Comparison of ENCODE assay signal across 34 cellular contexts in the genomic region with DNA sequence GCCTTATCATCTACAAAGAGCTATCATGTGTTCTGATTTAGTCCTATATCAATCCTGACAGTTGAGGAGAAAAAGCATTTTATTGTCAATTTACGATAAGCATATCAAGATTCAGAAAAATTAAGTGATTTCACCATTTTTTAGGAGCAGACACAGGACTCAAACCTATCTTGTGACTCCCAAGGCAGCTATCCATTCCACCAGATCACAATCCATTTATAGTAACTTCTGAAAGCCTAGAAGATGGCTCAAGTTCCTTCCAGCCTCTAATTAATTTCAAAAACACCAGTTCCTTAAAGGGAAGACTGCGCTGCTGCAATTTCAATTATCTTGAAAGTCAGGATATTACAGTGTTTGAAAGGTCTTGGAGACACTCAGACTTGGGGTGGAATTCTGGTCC.
"Had no signal": no experiment of that assay in that cellular context is flagged by ENCODE, and none has a peak within 500 bp of the region (broad histone marks: within the 10 kb centered on the region; RNA-seq: fewer than 3 reads in every experiment).

No MANE protein-coding gene starts in this region.

- H3K9ac ChIP-seq: KMS-11 had no signal

- H3K27me3 ChIP-seq: MG63 had no signal

- H3K27ac ChIP-seq: KMS-11 had no signal

- H3K36me3 ChIP-seq: MG63 had no signal

- H3K4me2 ChIP-seq: KMS-11 had no signal

- DNase-seq: Karpas-422, Kasumi-1, MG63, MM.1S, MV-4-11, NCI-H1048, NCI-H1092, NCI-H1092 treated with DMSO at 0.1 percent for 48 hours, NCI-H1105, NCI-H1105 treated with DMSO at 0.1 percent for 48 hours, NCI-H1417, NCI-H1417 treated with DMSO at 0.1 percent for 48 hours, NCI-H1436, NCI-H1436 treated with DMSO at 0.1 percent for 48 hours, NCI-H146, NCI-H1694, NCI-H1694 treated with DMSO at 0.1 percent for 48 hours, NCI-H187, NCI-H187 treated with DMSO at 0.1 percent for 48 hours, NCI-H1930, NCI-H2029, NCI-H2029 treated with DMSO at 0.1 percent for 48 hours, NCI-H2081, NCI-H2081 treated with DMSO at 0.1 percent for 48 hours, NCI-H2107, NCI-H2171, NCI-H2171 treated with DMSO at 0.1 percent for 48 hours, NCI-H2227 treated with DMSO at 0.1 percent for 48 hours, NCI-H226, NCI-H345, NCI-H446, NCI-H446 treated with DMSO at 0.1 percent for 48 hours, NCI-H510A had no signal

- H3K4me3 ChIP-seq: MG63 had no signal
